In the genomic region with DNA sequence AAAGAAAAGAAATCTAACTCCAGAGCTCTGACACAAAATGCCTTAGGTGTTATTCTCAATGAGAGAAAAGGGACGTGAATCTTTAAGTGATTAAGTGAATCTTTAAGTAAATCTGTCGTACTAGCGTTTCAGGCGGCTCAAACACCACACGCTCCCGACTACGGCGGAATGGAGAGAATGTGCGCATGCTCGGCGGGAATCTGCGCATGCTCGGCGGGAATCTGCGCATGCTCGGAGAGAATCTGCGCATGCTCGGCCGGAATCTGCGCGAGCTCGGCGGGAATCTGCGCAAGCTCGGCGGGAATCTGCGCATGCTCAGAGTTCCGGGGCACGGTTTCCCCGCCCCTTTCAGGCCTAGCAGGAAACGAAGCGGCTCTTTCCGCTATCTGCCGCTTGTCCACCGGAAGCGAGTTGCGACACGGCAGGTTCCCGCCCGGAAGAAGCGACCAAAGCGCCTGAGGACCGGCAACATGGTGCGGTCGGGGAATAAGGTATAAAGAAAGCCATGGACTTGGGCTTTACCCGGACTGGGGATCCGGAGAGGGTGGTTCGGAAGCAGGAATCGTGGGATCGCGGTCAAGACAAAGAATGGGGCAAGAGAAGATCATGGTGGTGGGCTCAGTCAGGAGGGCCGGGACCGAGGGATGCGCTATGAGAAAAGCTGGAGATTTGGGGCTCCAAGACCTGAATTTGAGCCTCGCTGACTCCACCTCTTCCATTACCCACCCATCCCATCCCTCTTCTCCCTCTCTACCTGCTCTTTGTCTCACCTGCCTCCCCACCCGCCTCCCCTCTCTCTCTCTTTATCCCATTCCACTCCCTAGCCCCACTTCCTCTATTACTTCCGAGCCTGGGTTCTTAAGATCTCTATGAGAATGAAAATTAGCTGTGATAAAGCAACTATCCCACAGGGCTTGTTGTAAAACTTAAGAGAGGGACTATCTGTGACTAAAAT, we compare ENCODE assay signal across 8 cellular contexts. TPM values are rescaled to one million over a fixed set of nuclear protein-coding genes. Genes with fewer than 3 reads are reported as not detected.
DNase-seq lines count a peak whose midpoint lies in the region; ATAC-seq and TF ChIP-seq lines count a peak whose summit lies in the region.

Gene XRCC5, plus strand, starts transcription at position 382 of the 955 bp plus-strand sequence. Its CDS starts 89 bp downstream, at position 471.

- peaks cover 45% of the 10 kb centered on the region for H3K4me1 Mint-ChIP-seq in T-helper 1 cell treated with Interleukin-12 subunit alpha and Interleukin-12 subunit beta and Interleukin-4 antibody, amounts not matched to agents 30 μg/mL and 1 μg/mL, for 36 hours (ENCODE audit: low read depth)

- H3K27me3 ChIP-seq in heart left ventricle (no peaks in the 10 kb centered on the region), transverse colon (no peaks in the 10 kb centered on the region)

- DNase-seq in GM13976 (ENCODE audit: low spot score) (peak; percentile 92), NCI-H1694 treated with DMSO at 0.1 percent for 48 hours (lab: John Stamatoyannopoulos, UW) (peak; percentile 96), amniotic epithelial cell (ENCODE audit: low read depth) (peak; percentile 93), heart left ventricle (peak; percentile 95 to 99 (median 97)), pons (ENCODE audit: low spot score) (peak; percentile 90), transverse colon (peak; percentile 99)

- H3K36me3 ChIP-seq in heart left ventricle (peaks cover 0 to 40% (median 36%) of the 10 kb centered on the region in 9 donors), transverse colon (peaks cover 0 to 24% (median 3%) of the 10 kb centered on the region in 4 donors)

- peak within 1 kb of the TSS; percentile 99 for H3K27ac Mint-ChIP-seq in T-helper 1 cell treated with Interleukin-12 subunit alpha and Interleukin-12 subunit beta and Interleukin-4 antibody, amounts not matched to agents 30 μg/mL and 1 μg/mL, for 36 hours

- intact Hi-C loops in heart left ventricle (cut with DNase I) (loop anchor here in 1 of 10 donors (1.0 kb wide), 1 partner anchor 28 kb away; the partner anchor contains the start of genes PECR and TMEM169), transverse colon (cut with DNase I; ENCODE audit: low total_unique reads) (no loop called here)

- TF ChIP-seq CTCF in GM13976 (IDR thresholded peaks at IDR 0.05; ENCODE audit: borderline replicate concordance, control extremely low read depth, extremely low read depth, insufficient read depth, missing control alignments): no peak
- TF ChIP-seq CTCF in heart left ventricle (IDR thresholded peaks at IDR 0.05): peak in 2 of 12 donors; percentile 5 to 8
- no peak for TF ChIP-seq CTCF in transverse colon (IDR thresholded peaks at IDR 0.05)

- in situ Hi-C loops in GM13976 (cut with MboI; ENCODE audit: low sequenced_read_pairs, unreplicated experiment): no loop called here
- in situ Hi-C loops in transverse colon (cut with MboI; ENCODE audit: low pct_ligation_motif_present in 1 of 4, low pct_unique_long_range_greater_than_20kb in 1 of 4, low sequenced_read_pairs in 3 of 4): loop anchor here in 2 of 4 donors (25.0 kb wide), 1 partner anchor 303 kb away; the partner anchor contains the start of gene SMARCAL1 (in 2 of the 2)

- 0 to 1% (median 0%) methylated on average over 39 to 57 of the region's 57 CpGs for WGBS in heart left ventricle, 4 donors
- WGBS in transverse colon (ENCODE audit: low coverage in 1 of 2), 2 donors: 0 to 1% methylated on average over 1 to 57 of the region's 57 CpGs

- H3K4me3 ChIP-seq in heart left ventricle: peak within 1 kb of the TSS; percentile 64 to 98 (median 86)
- peak within 1 kb of the TSS; percentile 75 to 98 (median 86) for H3K4me3 ChIP-seq in transverse colon

- peak in 1 of 2 donors; percentile 58 for TF ChIP-seq POLR2A in heart left ventricle (IDR thresholded peaks at IDR 0.05)
- peak; percentile 73 for TF ChIP-seq POLR2A in transverse colon (IDR thresholded peaks at IDR 0.05)

- peaks cover 36% of the 10 kb centered on the region for H3K36me3 Mint-ChIP-seq in T-helper 1 cell treated with Interleukin-12 subunit alpha and Interleukin-12 subunit beta and Interleukin-4 antibody, amounts not matched to agents 30 μg/mL and 1 μg/mL, for 36 hours (ENCODE audit: low read depth)

- H3K4me1 ChIP-seq in heart left ventricle (peaks cover 0 to 46% (median 30%) of the 10 kb centered on the region in 12 donors), transverse colon (peaks cover 8 to 40% (median 20%) of the 10 kb centered on the region in 4 donors)

- peak within 1 kb of the TSS; percentile 100 for H3K4me3 Mint-ChIP-seq in T-helper 1 cell treated with Interleukin-12 subunit alpha and Interleukin-12 subunit beta and Interleukin-4 antibody, amounts not matched to agents 30 μg/mL and 1 μg/mL, for 36 hours

- no peaks in the 10 kb centered on the region for H3K9me3 Mint-ChIP-seq in T-helper 1 cell treated with Interleukin-12 subunit alpha and Interleukin-12 subunit beta and Interleukin-4 antibody, amounts not matched to agents 30 μg/mL and 1 μg/mL, for 36 hours

- peak; percentile 64 for ATAC-seq in HG02885 (IDR thresholded peaks at IDR 0.05; ENCODE audit: poor library complexity, unreplicated experiment)
- ATAC-seq in heart left ventricle: peak; percentile 93 to 98 (median 96)

- peak within 1 kb of the TSS; percentile 78 to 96 (median 91) for H3K27ac ChIP-seq in heart left ventricle
- peak within 1 kb of the TSS; percentile 89 to 97 (median 94) for H3K27ac ChIP-seq in transverse colon

- TF ChIP-seq EP300 in transverse colon (IDR thresholded peaks at IDR 0.05; ENCODE audit: low read depth): peak; percentile 14

- peaks cover 3% of the 10 kb centered on the region for H3K27me3 Mint-ChIP-seq in T-helper 1 cell treated with Interleukin-12 subunit alpha and Interleukin-12 subunit beta and Interleukin-4 antibody, amounts not matched to agents 30 μg/mL and 1 μg/mL, for 36 hours (ENCODE audit: low read depth)

- H3K9me3 ChIP-seq in heart left ventricle (no peaks in the 10 kb centered on the region), transverse colon (no peaks in the 10 kb centered on the region)

RNA-seq across cellular contexts. Expression of gene XRCC5, which starts in this region (rescaled TPM):
- total RNA-seq in heart left ventricle (100 to 1,000 TPM in 8 of 9 donors, 10 to 100 TPM in 1; 82.1 to 197 (median 126) TPM), transverse colon (100 to 1,000 TPM in 2 of 4 donors, 10 to 100 TPM in 2; 75.6 to 120 (median 101) TPM)
- 100 to 1,000 TPM in 1 of 2 donors, 10 to 100 TPM in 1; 40.0 to 127 TPM for polyA plus RNA-seq in heart left ventricle

Comparison
In these comparisons a context has a peak if more than half of its experiments do, and no peak if none do; other contexts are left out.
1. Peak in every context shown above with its lines: DNase-seq, ATAC-seq, H3K4me3 ChIP-seq and H3K27ac ChIP-seq.